8 cellular contexts compared by ENCODE assay signal in the genomic region with DNA sequence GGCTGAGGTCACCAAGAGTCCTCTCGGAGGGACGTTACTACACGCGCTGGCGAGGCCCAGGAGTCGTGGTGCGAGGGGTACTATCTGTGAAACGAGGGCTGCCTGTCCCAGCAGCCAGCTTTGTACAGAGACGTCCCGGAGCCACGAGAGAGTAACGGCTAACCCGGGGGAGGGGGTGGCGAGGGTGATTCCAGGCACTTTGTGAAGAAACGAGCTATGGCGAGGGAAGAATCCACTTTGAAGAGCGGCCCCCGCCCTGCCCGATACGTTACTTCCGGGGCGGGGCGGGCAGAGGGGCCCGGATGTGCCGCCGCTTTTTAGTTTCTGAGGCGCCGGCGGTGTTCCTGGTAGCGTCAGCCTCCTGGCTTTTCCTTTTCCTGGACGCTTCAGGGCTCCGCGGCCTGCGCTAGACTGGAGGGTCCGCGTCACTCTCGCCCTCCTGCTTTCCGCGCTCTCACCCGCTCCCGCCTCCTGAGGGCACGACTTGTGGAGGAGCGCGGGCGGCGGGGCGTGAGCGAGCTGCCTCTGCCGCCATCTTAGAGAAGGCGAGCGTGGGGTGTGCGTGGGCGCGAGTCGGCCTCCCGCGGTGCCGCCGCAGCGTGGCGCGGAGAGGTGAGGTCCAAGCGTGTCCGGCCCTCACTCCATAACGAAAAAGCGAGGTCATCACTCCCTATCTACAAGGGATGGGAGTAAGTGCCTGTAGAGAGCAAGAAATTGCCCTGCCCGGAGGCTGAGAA. TPM values are rescaled to one million over a fixed set of nuclear protein-coding genes. Genes with fewer than 3 reads are reported as not detected.
A peak's percentile ranks its signal among the peaks of the same experiment; 100 is the strongest.
DNase-seq lines count a peak whose midpoint lies in the region; FAIRE-seq and TF ChIP-seq lines count a peak whose summit lies in the region.

No MANE protein-coding gene starts in this region.

- peak overlapping the region; percentile 100 for H3K27ac Mint-ChIP-seq in neural progenitor cell

- no peak for FAIRE-seq in H54 (lab: Jason Lieb, UNC)

- H3K4me1 ChIP-seq in ES-I3 (ENCODE audit: insufficient read depth, low read length), result no peaks in the 10 kb centered on the region
- peaks cover 54% of the 10 kb centered on the region for H3K4me1 ChIP-seq in neural progenitor cell
- H3K4me1 ChIP-seq in stomach, result peaks cover 0 to 39% (median 24%) of the 10 kb centered on the region in 4 donors

- peaks cover 6% of the 10 kb centered on the region for H3K27me3 Mint-ChIP-seq in neural progenitor cell (ENCODE audit: insufficient read depth, low read depth)

- peaks cover 92% of the 10 kb centered on the region for H3K79me2 ChIP-seq in neural progenitor cell (ENCODE audit: low read depth)

- peaks cover 26% of the 10 kb centered on the region for H3K36me3 Mint-ChIP-seq in neural progenitor cell

- TF ChIP-seq EP300 in stomach (IDR thresholded peaks at IDR 0.05), result no peak

- DNase-seq in H54 (ENCODE audit: insufficient read length, low spot score) (peak; percentile 42), LNCaP clone FGC (ENCODE audit: low read depth) (no peak), SHP77 (lab: John Stamatoyannopoulos, UW) (peak; percentile 43 to 61), activated gamma-delta T cell (lab: John Stamatoyannopoulos, UW) (peak; percentile 73), fibroblast of villous mesenchyme (ENCODE audit: low read depth) (peak; percentile 87), neural progenitor cell (ENCODE audit: low spot score) (peak; percentile 94), stomach (peak; percentile 90)

- WGBS in stomach, 5 donors, result 0 to 1% (median 0%) methylated on average over 50 to 67 of the region's 67 CpGs

- H3K9ac ChIP-seq in ES-I3 (ENCODE audit: low read depth, low read length), result peak overlapping the region; percentile 100
- H3K9ac ChIP-seq in neural progenitor cell, result peak overlapping the region; percentile 85

- peak overlapping the region; percentile 75 for H3K4me2 ChIP-seq in neural progenitor cell

- H3K27me3 ChIP-seq in neural progenitor cell, result no peaks in the 10 kb centered on the region
- H3K27me3 ChIP-seq in stomach, result no peaks in the 10 kb centered on the region

- no peaks in the 10 kb centered on the region for H3K9me3 ChIP-seq in ES-I3 (ENCODE audit: control insufficient read depth, insufficient read depth, low read length)
- H3K9me3 ChIP-seq in neural progenitor cell (ENCODE audit: low read depth), result no peaks in the 10 kb centered on the region
- no peaks in the 10 kb centered on the region for H3K9me3 ChIP-seq in stomach

- H3K4me1 Mint-ChIP-seq in neural progenitor cell, result peaks cover 44% of the 10 kb centered on the region

- intact Hi-C loops in stomach (cut with DNase I; ENCODE audit: low total_unique reads), result no loop called here

- peaks cover 29% of the 10 kb centered on the region for H4K20me1 ChIP-seq in neural progenitor cell (ENCODE audit: low read depth)

- H3K9me3 Mint-ChIP-seq in neural progenitor cell, result peaks cover 15% of the 10 kb centered on the region

- H3K4me3 ChIP-seq in LNCaP clone FGC (ENCODE audit: low read depth, low read length), result peak overlapping the region; percentile 90
- peak overlapping the region; percentile 94 for H3K4me3 ChIP-seq in fibroblast of villous mesenchyme (ENCODE audit: low read depth, low read length)
- peak overlapping the region; percentile 97 for H3K4me3 ChIP-seq in neural progenitor cell
- H3K4me3 ChIP-seq in stomach, result peak overlapping the region; percentile 67 to 94 (median 86)

- H3K36me3 ChIP-seq in ES-I3 (ENCODE audit: insufficient read depth, low read length), result no peaks in the 10 kb centered on the region
- peaks cover 15% of the 10 kb centered on the region for H3K36me3 ChIP-seq in neural progenitor cell
- peaks cover 0 to 5% (median 2%) of the 10 kb centered on the region in 4 donors for H3K36me3 ChIP-seq in stomach

- TF ChIP-seq CTCF in LNCaP clone FGC (IDR thresholded peaks at IDR 0.05; ENCODE audit: control insufficient read depth, extremely low read depth, insufficient read depth) (no peak), fibroblast of villous mesenchyme (IDR thresholded peaks at IDR 0.05; ENCODE audit: insufficient read depth, low read depth, low read length) (no peak), neural progenitor cell (IDR thresholded peaks at IDR 0.05) (no peak), stomach (IDR thresholded peaks at IDR 0.05) (no peak)

- peak overlapping the region; percentile 79 for H2AFZ ChIP-seq in neural progenitor cell (replicated peaks)

- H3K27ac ChIP-seq in neural progenitor cell (peak overlapping the region; percentile 99), stomach (peak overlapping the region; percentile 98 to 100 (median 100))

- peak overlapping the region; percentile 94 for H3K4me3 Mint-ChIP-seq in neural progenitor cell

- H3F3A ChIP-seq in neural progenitor cell (ENCODE audit: low read depth), result peaks cover 31% of the 10 kb centered on the region

- TF ChIP-seq POLR2A in H54 (IDR thresholded peaks at IDR 0.05; ENCODE audit: low read depth, low read length), result peak; percentile 63
- peak in 2 of 4 donors; percentile 60 to 61 for TF ChIP-seq POLR2A in stomach (IDR thresholded peaks at IDR 0.05)

RNA-seq across cellular contexts. Expression of gene RFX3, which starts 0.5 kb away (rescaled TPM):
- total RNA-seq in fibroblast of villous mesenchyme (2.6 and 3.5 TPM in 2 replicates), neural progenitor cell (ENCODE audit: low replicate concordance) (24.8 and 39.6 TPM in 2 replicates), stomach (10 to 100 TPM in 4 of 5 donors, 1 to 10 TPM in 1; 1.7 to 22.8 (median 18.4) TPM)
- polyA plus RNA-seq in stomach, result 1 to 10 TPM in 1 of 3 donors, under 1 TPM in 2; 0.76 to 1.4 (median 0.81) TPM
